In the genomic region with DNA sequence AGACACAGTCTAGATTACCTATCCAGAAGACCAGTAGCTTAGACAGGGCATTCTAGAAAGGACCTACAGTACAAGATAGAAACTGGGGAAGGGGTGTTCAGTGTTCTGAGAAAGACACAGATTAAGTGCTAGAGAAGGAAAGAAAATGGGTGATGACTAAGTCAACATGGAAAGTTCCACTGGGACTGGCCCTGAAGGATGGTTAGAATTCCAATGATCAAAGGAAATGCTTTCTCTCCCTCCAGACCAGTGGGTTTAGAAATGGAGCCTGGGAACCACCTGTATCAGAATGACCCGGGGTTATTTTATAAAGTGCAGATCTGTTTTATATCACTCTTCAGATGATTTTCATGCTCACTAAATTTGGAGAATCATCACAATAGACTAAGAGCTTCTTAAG, we compare ENCODE assay signal across 24 cellular contexts. TPM values are rescaled to one million over a fixed set of nuclear protein-coding genes. Genes with fewer than 3 reads are reported as not detected.
DNase-seq lines count a peak whose midpoint lies in the region; ATAC-seq and TF ChIP-seq lines count a peak whose summit lies in the region.
"Had no signal": no experiment of that assay in that cellular context is flagged by ENCODE, and none has a peak within 500 bp of the region (broad histone marks: within the 10 kb centered on the region; RNA-seq: fewer than 3 reads in every experiment).

No MANE protein-coding gene starts in this region.

- H3K36me3 Mint-ChIP-seq in endothelial cell (ENCODE audit: low read depth, unreplicated experiment), result peaks cover 2% of the 10 kb centered on the region
- H3K36me3 Mint-ChIP-seq: CD4-positive, CD25-positive, alpha-beta regulatory T cell had no signal

- DNase-seq in AG08395 (ENCODE audit: low spot score) (peak; percentile 27), GM23248 (peak; percentile 30), endothelial cell (ENCODE audit: low spot score) (no peak), mesendoderm (peak; percentile 66), MM.1S (no peak), medulla oblongata (ENCODE audit: extremely low spot score) (no peak)
- DNase-seq: 8988T; ACHN; CD4-positive, CD25-positive, alpha-beta regulatory T cell; HCEC 1CT; NCI-H1105; NCI-H1436 treated with DMSO at 0.1 percent for 48 hours; NCI-H187 treated with DMSO at 0.1 percent for 48 hours; NCI-H446; NCI-H524 treated with DMSO at 0.1 percent for 48 hours; PC-9; Right ventricle myocardium superior; RPMI8226 had no signal

- H3F3A ChIP-seq in GM23248 (ENCODE audit: insufficient read depth) (no peaks in the 10 kb centered on the region), MM.1S (ENCODE audit: insufficient read depth, low read length) (no peaks in the 10 kb centered on the region)

- in situ Hi-C loops in GM23248 (cut with MboI), result no loop called here

- H3K9me2 ChIP-seq in GM23248 (ENCODE audit: insufficient read depth) (no peaks in the 10 kb centered on the region), MM.1S (replicated peaks; ENCODE audit: insufficient read depth, low read length) (no peaks in the 10 kb centered on the region)

- no peak overlapping the region for H3K4me2 ChIP-seq in GM23248 (ENCODE audit: unreplicated experiment)
- no peak overlapping the region for H3K4me2 ChIP-seq in mesendoderm (ENCODE audit: low read length)
- no peak overlapping the region for H3K4me2 ChIP-seq in MM.1S (ENCODE audit: low read depth, low read length)
- H3K4me2 ChIP-seq: BLaER1, PC-9 had no signal

- H3K4me1 Mint-ChIP-seq in endothelial cell (ENCODE audit: unreplicated experiment), result peaks cover 22% of the 10 kb centered on the region
- H3K4me1 Mint-ChIP-seq: CD4-positive, CD25-positive, alpha-beta regulatory T cell had no signal

- H3K4me3 ChIP-seq in GM23248 (no peak overlapping the region), mesendoderm (ENCODE audit: low read length) (no peak overlapping the region), MM.1S (ENCODE audit: low read length) (no peak overlapping the region)
- H3K4me3 ChIP-seq: BLaER1, PC-9, SJSA1 had no signal

- H3K9ac ChIP-seq in GM23248 (no peak overlapping the region), mesendoderm (ENCODE audit: low read length) (no peak overlapping the region), MM.1S (ENCODE audit: low read length) (no peak overlapping the region)
- H3K9ac ChIP-seq: BLaER1 had no signal

- H3K9me3 ChIP-seq in GM23248 (ENCODE audit: low read depth) (no peaks in the 10 kb centered on the region), MM.1S (replicated peaks; ENCODE audit: insufficient read depth, low read length) (no peaks in the 10 kb centered on the region)
- H3K9me3 ChIP-seq: BLaER1, SJSA1 had no signal

- H2BK120ac ChIP-seq in mesendoderm (ENCODE audit: low read depth, low read length), result no peak overlapping the region

- no peak overlapping the region for H2BK5ac ChIP-seq in mesendoderm (ENCODE audit: low read length)

- H3K27ac ChIP-seq in GM23248 (no peak overlapping the region), mesendoderm (ENCODE audit: low read depth, low read length) (no peak overlapping the region), MM.1S (ENCODE audit: low read length) (no peak overlapping the region)
- H3K27ac ChIP-seq: BLaER1, HL-60, PC-9, SJSA1 had no signal

- no peak overlapping the region for H2BK15ac ChIP-seq in mesendoderm (replicated peaks; ENCODE audit: low read depth)

- no peaks in the 10 kb centered on the region for H3K79me2 ChIP-seq in GM23248 (ENCODE audit: insufficient read depth)
- no peaks in the 10 kb centered on the region for H3K79me2 ChIP-seq in mesendoderm (ENCODE audit: control insufficient read depth, insufficient read depth, low read length)
- H3K79me2 ChIP-seq in MM.1S (ENCODE audit: low read length), result no peaks in the 10 kb centered on the region

- H4K8ac ChIP-seq in mesendoderm (ENCODE audit: low read depth, low read length), result no peak overlapping the region

- no peaks in the 10 kb centered on the region for H4K20me1 ChIP-seq in GM23248 (ENCODE audit: insufficient read depth)
- H4K20me1 ChIP-seq in MM.1S (ENCODE audit: insufficient read depth, low read length), result no peaks in the 10 kb centered on the region
- H4K20me1 ChIP-seq: BLaER1 had no signal

- no peaks in the 10 kb centered on the region; the same call in 1 of the 2 replicates for H3K27me3 ChIP-seq in GM23248 (replicated peaks; ENCODE audit: insufficient read depth)
- no peaks in the 10 kb centered on the region for H3K27me3 ChIP-seq in mesendoderm (ENCODE audit: insufficient read depth, low read length, poor library complexity)
- no peaks in the 10 kb centered on the region for H3K27me3 ChIP-seq in MM.1S (replicated peaks; ENCODE audit: insufficient read depth, low read length)
- H3K27me3 ChIP-seq: SJSA1 had no signal

- peaks cover 6% of the 10 kb centered on the region for H3K27me3 Mint-ChIP-seq in endothelial cell (ENCODE audit: unreplicated experiment)

- H3K4ac ChIP-seq in mesendoderm (ENCODE audit: low read depth, low read length), result no peak overlapping the region

- no peaks in the 10 kb centered on the region for H3K9me3 Mint-ChIP-seq in endothelial cell (ENCODE audit: unreplicated experiment)

- H3K79me1 ChIP-seq in mesendoderm (ENCODE audit: low read length), result no peaks in the 10 kb centered on the region

- no peak overlapping the region for H3K4me3 Mint-ChIP-seq in endothelial cell (ENCODE audit: unreplicated experiment)
- H3K4me3 Mint-ChIP-seq: CD4-positive, CD25-positive, alpha-beta regulatory T cell; IgD-negative memory B cell had no signal

- H3K23ac ChIP-seq in mesendoderm (ENCODE audit: low read length), result no peak overlapping the region

- H3K27ac Mint-ChIP-seq in endothelial cell (ENCODE audit: unreplicated experiment), result peak overlapping the region; percentile 75
- H3K27ac Mint-ChIP-seq: CD4-positive, CD25-positive, alpha-beta regulatory T cell; IgD-negative memory B cell had no signal

- no peaks in the 10 kb centered on the region for H3K4me1 ChIP-seq in GM23248 (ENCODE audit: insufficient read depth)
- H3K4me1 ChIP-seq in mesendoderm (ENCODE audit: control insufficient read depth, low read depth, low read length), result peaks cover 7% of the 10 kb centered on the region
- no peaks in the 10 kb centered on the region for H3K4me1 ChIP-seq in MM.1S (ENCODE audit: low read length)
- H3K4me1 ChIP-seq: BLaER1 had no signal

- 0 to 4% methylated on average over 1 of the region's 1 CpG for WGBS in GM23248 (ENCODE audit: low coverage in 1 of 2, low lambda C conversion rate in 2 of 2, missing lambda C conversion rate in 2 of 2), 2 experiments
- WGBS in mesendoderm (ENCODE audit: extremely low coverage, insufficient coverage, low lambda C conversion rate), result no CpG with 5 or more reads among the region's 1 CpG

- H3K36me3 ChIP-seq in GM23248 (ENCODE audit: low read depth), result no peaks in the 10 kb centered on the region
- H3K36me3 ChIP-seq in mesendoderm (ENCODE audit: control insufficient read depth, insufficient read depth, low read length), result no peaks in the 10 kb centered on the region
- H3K36me3 ChIP-seq in MM.1S (replicated peaks; ENCODE audit: insufficient read depth, low read length), result no peaks in the 10 kb centered on the region
- H3K36me3 ChIP-seq: BLaER1, SJSA1 had no signal

- no peak for TF ChIP-seq CTCF in endothelial cell (IDR thresholded peaks at IDR 0.05; ENCODE audit: unreplicated experiment)
- TF ChIP-seq CTCF in MM.1S (IDR thresholded peaks at IDR 0.05; ENCODE audit: low read length), result no peak

- no peak overlapping the region for H3K18ac ChIP-seq in mesendoderm (ENCODE audit: low read length)

- no peak overlapping the region for H4K5ac ChIP-seq in mesendoderm (ENCODE audit: low read length)

- no peak overlapping the region for H2AK5ac ChIP-seq in mesendoderm (ENCODE audit: low read length)

- ATAC-seq in GM21786 (IDR thresholded peaks at IDR 0.05; ENCODE audit: unreplicated experiment) (no peak), HG03135 (IDR thresholded peaks at IDR 0.05; ENCODE audit: unreplicated experiment) (no peak)

- H2AFZ ChIP-seq in GM23248, result no peak overlapping the region
- no peak overlapping the region for H2AFZ ChIP-seq in MM.1S (ENCODE audit: low read length)
- H2AFZ ChIP-seq: PC-9 had no signal

- no peak overlapping the region for H3K56ac ChIP-seq in mesendoderm (ENCODE audit: low read length)

RNA-seq across cellular contexts. Expression of a gene that starts 5.8 kb away (rescaled TPM):
- total RNA-seq in GM23248 (2014; rRNA removed; shearing (Covaris generic)), result 24.9 and 25.9 TPM in 2 replicates
- polyA plus RNA-seq in GM23248 (2016; fragmentation: Nextera tagmentation; extraction: Ambion mirVana), result 19.3 and 19.4 TPM in 2 replicates
- 157 TPM for total RNA-seq in endothelial cell (ENCODE audit: unreplicated experiment)
- polyA plus RNA-seq in mesendoderm (2013, experiment 1 of 2), result 7.5 TPM
- polyA plus RNA-seq in mesendoderm (2013, experiment 2 of 2), result 7.4 TPM
- total RNA-seq: CD4-positive, CD25-positive, alpha-beta regulatory T cell; PC-9 had no signal
- polyA plus RNA-seq: CD4-positive, CD25-positive, alpha-beta regulatory T cell; IgD-negative memory B cell had no signal

Comparison
In these comparisons a context has a peak if more than half of its experiments do, and no peak if none do; other contexts are left out.
1. DNase-seq: peak in AG08395 (single experiment), GM23248 (single experiment) and mesendoderm (single experiment); none in endothelial cell (single experiment), MM.1S (single experiment) and medulla oblongata (single experiment).